Comparison of ENCODE assay signal across 10 cellular contexts in the genomic region with DNA sequence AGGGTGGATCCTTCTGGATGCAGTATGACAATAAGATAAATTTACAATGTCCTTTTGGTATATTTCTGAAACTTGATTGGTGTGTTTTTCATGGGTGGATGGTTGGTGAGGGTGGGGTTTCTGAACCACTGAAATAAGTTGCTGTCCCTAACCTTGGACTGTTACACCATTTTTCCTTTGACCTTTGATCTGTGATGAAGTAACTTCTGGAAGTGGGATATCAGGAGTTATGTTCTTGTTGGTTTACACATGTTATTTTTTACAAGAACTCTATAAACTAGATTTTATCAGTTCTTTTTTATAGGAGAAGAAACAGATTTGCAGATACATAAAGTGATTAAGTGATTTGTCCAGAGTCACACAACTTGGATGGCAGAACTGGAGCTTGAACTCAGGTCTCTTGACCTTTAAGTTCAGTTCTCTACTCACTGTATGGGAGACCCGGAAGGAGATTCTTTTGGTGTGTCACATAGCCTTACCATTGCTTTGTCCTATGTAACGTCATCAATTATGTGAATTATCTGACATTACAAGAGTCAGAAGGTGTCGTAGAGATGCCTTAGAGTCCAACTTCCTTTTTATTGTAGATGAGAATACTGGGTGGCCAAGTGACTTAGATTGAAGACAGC. TPM values are rescaled to one million over a fixed set of nuclear protein-coding genes. Genes with fewer than 3 reads are reported as not detected.
DNase-seq lines count a peak whose midpoint lies in the region; ATAC-seq and TF ChIP-seq lines count a peak whose summit lies in the region.
"Not testable (repeated sequence)": the region's sequence is repeated elsewhere in the genome, so short reads cannot be mapped to it uniquely, and the experiment has no call there.
"Had no signal": no experiment of that assay in that cellular context is flagged by ENCODE, and none has a peak within 500 bp of the region (broad histone marks: within the 10 kb centered on the region; RNA-seq: fewer than 3 reads in every experiment).

No MANE protein-coding gene starts in this region.

- H3K36me3 ChIP-seq in adrenal gland (replicated peaks in 1 of 2); endodermal cell (ENCODE audit: control insufficient read depth, insufficient read depth, low read length); lung (ENCODE audit: control insufficient read depth in 2 of 2, insufficient read depth in 2 of 2, low read length in 2 of 2); prostate gland; subcutaneous abdominal adipose tissue (ENCODE audit: control insufficient read depth in 5 of 5, insufficient read depth in 5 of 5, low read length in 5 of 5); uterus: not testable (repeated sequence)

- H3K27ac Mint-ChIP-seq in endodermal cell, result peak overlapping the region; percentile 10

- H3K4me1 Mint-ChIP-seq in endodermal cell, result not testable (repeated sequence)

- not testable (repeated sequence) for H3K4me3 ChIP-seq in adrenal gland; endodermal cell (ENCODE audit: low read length); right cardiac atrium (ENCODE audit: low read length); lung; prostate gland; subcutaneous abdominal adipose tissue (ENCODE audit: low read depth in 1 of 5, low read length in 5 of 5); uterus

- TF ChIP-seq POLR2A in adrenal gland (IDR thresholded peaks at IDR 0.05); prostate gland (IDR thresholded peaks at IDR 0.05); uterus (IDR thresholded peaks at IDR 0.05): not testable (repeated sequence)

- not testable (repeated sequence) for H3K9me3 Mint-ChIP-seq in endodermal cell

- not testable (repeated sequence) for DNase-seq in adrenal gland; endodermal cell; right cardiac atrium; lung (ENCODE audit: low spot score); prostate gland (ENCODE audit: low spot score); uterus

- not testable (repeated sequence) for TF ChIP-seq CTCF in 22Rv1 (IDR thresholded peaks at IDR 0.05); adrenal gland (IDR thresholded peaks at IDR 0.05); endodermal cell (conservative IDR thresholded peaks at IDR 0.05); lung (IDR thresholded peaks at IDR 0.05; ENCODE audit: control extremely low read depth, extremely low read depth); prostate gland (IDR thresholded peaks at IDR 0.05); uterus (IDR thresholded peaks at IDR 0.05)

- 71 to 89% (median 81%) methylated on average over 2 to 3 of the region's 3 CpGs for WGBS in adrenal gland, 4 donors
- WGBS in endodermal cell (ENCODE audit: insufficient coverage in 1 of 2, insufficient read length in 1 of 2), 2 experiments, result 100% methylated on average over 1 of the region's 3 CpGs; no CpG with 5 or more reads in 1 of the 2 experiments
- 78% methylated on average over 3 of the region's 3 CpGs for WGBS in right cardiac atrium
- 87 to 91% methylated on average over 3 of the region's 3 CpGs for WGBS in lung, 2 donors
- WGBS in prostate gland, result 53% methylated on average over 3 of the region's 3 CpGs

- H3K27me3 ChIP-seq in adrenal gland; endodermal cell (ENCODE audit: control insufficient read depth, insufficient read depth, low read length, poor library complexity, severe bottlenecking); right cardiac atrium (ENCODE audit: control insufficient read depth, insufficient read depth); lung (ENCODE audit: control insufficient read depth, insufficient read depth); prostate gland (replicated peaks; ENCODE audit: insufficient read depth); subcutaneous abdominal adipose tissue (ENCODE audit: control insufficient read depth in 5 of 5, insufficient read depth in 4 of 5, low read length in 5 of 5); uterus: not testable (repeated sequence)

- not testable (repeated sequence) for H3K9ac ChIP-seq in endodermal cell (ENCODE audit: extremely low read depth, low read length, poor library complexity, severe bottlenecking)
- peak overlapping the region in 1 of 5 donors; percentile 40 for H3K9ac ChIP-seq in subcutaneous abdominal adipose tissue (ENCODE audit: low read length in 5 of 5)

- peak in 1 of 2 donors; percentile 26 for ATAC-seq in right cardiac atrium
- ATAC-seq in lung (ENCODE audit: insufficient read depth, low FRiP score), result not testable (repeated sequence)

- intact Hi-C loops in adrenal gland (cut with DNase I); right cardiac atrium (cut with DNase I); prostate gland (cut with DNase I); uterus (cut with DNase I; ENCODE audit: low total_unique reads): not testable (repeated sequence)

- H3K27ac ChIP-seq in 22Rv1, result peak overlapping the region; percentile 37
- peak overlapping the region in 4 of 5 donors; percentile 67 to 80 (median 68) for H3K27ac ChIP-seq in adrenal gland
- not testable (repeated sequence) for H3K27ac ChIP-seq in endodermal cell (ENCODE audit: low read depth, low read length)
- peak overlapping the region; percentile 83 for H3K27ac ChIP-seq in right cardiac atrium (ENCODE audit: low read length)
- H3K27ac ChIP-seq in lung (ENCODE audit: low read depth in 1 of 2, low read length in 1 of 2), result peak overlapping the region; percentile 3 to 55
- H3K27ac ChIP-seq in prostate gland, result peak overlapping the region; percentile 24 to 49
- H3K27ac ChIP-seq in subcutaneous abdominal adipose tissue (ENCODE audit: low read depth, low read length), result peak overlapping the region; percentile 85
- H3K27ac ChIP-seq in uterus, result peak overlapping the region; percentile 25 to 34

- not testable (repeated sequence) for H3K36me3 Mint-ChIP-seq in endodermal cell (ENCODE audit: low read depth)

- H3K9me3 ChIP-seq in adrenal gland (replicated peaks in 1 of 3); endodermal cell (ENCODE audit: control insufficient read depth, low read length); right cardiac atrium (ENCODE audit: control insufficient read depth, low read length); lung (ENCODE audit: control insufficient read depth in 2 of 2, insufficient read depth in 1 of 2, low read length in 1 of 2); prostate gland; subcutaneous abdominal adipose tissue (ENCODE audit: control insufficient read depth in 5 of 5, low read length in 5 of 5); uterus: not testable (repeated sequence)

- H3K27me3 Mint-ChIP-seq in endodermal cell (ENCODE audit: insufficient read depth), result not testable (repeated sequence)

- H3K4me3 Mint-ChIP-seq in endodermal cell, result not testable (repeated sequence)

- peaks cover 37 to 47% of the 10 kb centered on the region in 2 donors for H3K4me1 ChIP-seq in adrenal gland (replicated peaks in 1 of 2)
- H3K4me1 ChIP-seq in endodermal cell (ENCODE audit: control insufficient read depth, insufficient read depth, low read length); right cardiac atrium (ENCODE audit: control insufficient read depth, insufficient read depth, low read length): not testable (repeated sequence)
- H3K4me1 ChIP-seq in lung (ENCODE audit: control insufficient read depth in 2 of 2, insufficient read depth in 2 of 2, low read length in 2 of 2), result peaks cover 7 to 17% of the 10 kb centered on the region in 2 donors
- peaks cover 22% of the 10 kb centered on the region for H3K4me1 ChIP-seq in prostate gland (replicated peaks)
- peaks cover 6 to 47% (median 36%) of the 10 kb centered on the region in 5 donors for H3K4me1 ChIP-seq in subcutaneous abdominal adipose tissue (ENCODE audit: control insufficient read depth in 5 of 5, insufficient read depth in 5 of 5, low read length in 5 of 5)
- peaks cover 10 to 16% of the 10 kb centered on the region in 2 donors for H3K4me1 ChIP-seq in uterus

RNA-seq across cellular contexts. Expression of gene SPECC1L, which starts 21.7 kb away (rescaled TPM):
- total RNA-seq in adrenal gland (100 to 1,000 TPM in 1 of 8 donors, 10 to 100 TPM in 7; 35.6 to 121 (median 60.1) TPM), endodermal cell (10 to 100 TPM; 61.9 to 69.1 TPM), right cardiac atrium (10 to 100 TPM; 66.1 to 76.1 (median 71.7) TPM), lung (10 to 100 TPM; 61.3 to 83.9 TPM), prostate gland (10 to 100 TPM; 39.6 to 63.2 TPM), uterus (100 to 1,000 TPM in 1 of 4 donors, 10 to 100 TPM in 3; 18.2 to 114 (median 55.3) TPM)
- polyA plus RNA-seq in adrenal gland (10 to 100 TPM in 2 of 3 donors, 1 to 10 TPM in 1; 7.2 to 39.3 (median 11.6) TPM), right cardiac atrium (16.9 TPM), lung (10 to 100 TPM; 10.4 to 14.3 TPM)
- polyA plus RNA-seq in endodermal cell (2013, experiment 1 of 2), result 37.2 TPM
- polyA plus RNA-seq in endodermal cell (2013, experiment 2 of 2), result 37.3 TPM

RNA-seq across cellular contexts. Expression of gene GGT5, which starts 47.4 kb away (rescaled TPM):
- total RNA-seq in adrenal gland, result 100 to 1,000 TPM in 2 of 8 donors, 10 to 100 TPM in 6; 43.4 to 149 (median 78.5) TPM
- 100 to 1,000 TPM in 2 of 3 donors, 10 to 100 TPM in 1; 57.9 to 116 (median 115) TPM for polyA plus RNA-seq in adrenal gland
- total RNA-seq in endodermal cell, result under 1 TPM in 1 of 2 donors, not detected in 1; 0.29 TPM
- polyA plus RNA-seq in endodermal cell (2013, experiment 1 of 2), result 0.61 TPM
- 0.79 TPM for polyA plus RNA-seq in endodermal cell (2013, experiment 2 of 2)
- 10 to 100 TPM; 30.2 to 61.0 (median 45.1) TPM for total RNA-seq in right cardiac atrium
- polyA plus RNA-seq in right cardiac atrium, result 46.3 TPM
- 10 to 100 TPM in 1 of 2 donors, 1 to 10 TPM in 1; 9.8 to 92.0 TPM for total RNA-seq in lung
- 10 to 100 TPM; 50.7 to 58.7 TPM for polyA plus RNA-seq in lung
- total RNA-seq in prostate gland, result 10 to 100 TPM; 19.2 to 39.7 TPM
- total RNA-seq in uterus, result 10 to 100 TPM in 3 of 4 donors, 1 to 10 TPM in 1; 4.1 to 95.9 (median 54.9) TPM
- total RNA-seq: CD8-positive, alpha-beta T cell; H1 had no signal

Comparison
In these comparisons a context has a peak if more than half of its experiments do, and no peak if none do; other contexts are left out.
1. RNA of gene GGT5, which starts 47.4 kb away (total RNA-seq): 9.8 to 92.0 TPM in lung, 43.4 to 149 TPM in adrenal gland, 4.1 to 95.9 TPM in uterus, 30.2 to 61.0 TPM in right cardiac atrium and 19.2 to 39.7 TPM in prostate gland; 0.29 TPM in endodermal cell; every median in the first group is over 4 times any median in the second.